In the genomic region with DNA sequence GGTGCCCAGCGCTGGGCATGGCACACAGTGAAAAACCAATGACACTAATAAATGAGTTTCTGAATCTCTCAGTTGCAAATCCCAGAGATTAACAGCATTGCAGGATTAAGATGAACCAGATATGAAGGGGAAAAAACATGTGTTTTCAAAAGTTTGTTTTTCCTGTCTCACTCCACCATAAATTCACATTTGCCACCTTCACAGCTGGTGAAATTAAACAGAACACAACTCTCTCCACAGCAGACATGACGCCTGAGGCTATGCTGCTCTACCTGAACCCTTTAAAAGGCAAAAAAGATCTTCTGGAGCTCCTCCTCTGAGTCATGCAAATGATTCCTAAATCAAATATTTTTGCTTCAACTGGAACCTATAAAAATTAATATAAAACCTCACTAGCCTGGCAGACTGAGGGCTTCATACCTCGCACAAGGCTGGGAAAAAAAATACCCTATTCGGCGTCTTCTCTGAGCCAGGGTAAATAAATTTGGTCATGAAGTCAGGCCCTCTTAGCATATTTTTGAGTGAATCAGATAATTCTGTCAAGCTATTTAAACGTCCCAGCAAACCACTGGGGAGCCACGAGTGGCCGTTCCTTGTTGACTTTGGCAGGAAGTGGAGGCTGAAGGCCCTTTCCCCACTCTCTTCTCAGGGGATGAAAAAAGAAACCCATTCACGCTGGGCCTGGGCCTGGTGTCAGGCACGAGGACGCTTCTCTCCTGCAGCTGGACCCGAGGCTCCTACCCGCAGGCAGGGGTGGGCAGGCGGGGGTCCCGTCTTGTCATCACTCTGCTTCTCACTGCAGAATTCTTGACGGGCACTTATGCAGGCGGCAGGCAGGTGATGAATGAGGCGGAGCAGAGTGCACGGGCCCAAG, we compare ENCODE assay signal across 15 cellular contexts. TPM values are rescaled to one million over a fixed set of nuclear protein-coding genes. Genes with fewer than 3 reads are reported as not detected.
A peak's percentile ranks its signal among the peaks of the same experiment; 100 is the strongest.
DNase-seq lines count a peak whose midpoint lies in the region; TF ChIP-seq lines count a peak whose summit lies in the region.
"Had no signal": no experiment of that assay in that cellular context is flagged by ENCODE, and none has a peak within 500 bp of the region (broad histone marks: within the 10 kb centered on the region; RNA-seq: fewer than 3 reads in every experiment).

No MANE protein-coding gene starts in this region.

- TF ChIP-seq CTCF in MCF 10A (IDR thresholded peaks at IDR 0.05; ENCODE audit: unreplicated experiment), result no peak
- TF ChIP-seq CTCF in mammary epithelial cell (conservative IDR thresholded peaks at IDR 0.05 in 1 of 2, IDR thresholded peaks at IDR 0.05 in 1 of 2; ENCODE audit: extremely low read depth in 1 of 2, insufficient read depth in 1 of 2, low read depth in 1 of 2, low read length in 2 of 2), result no peak
- TF ChIP-seq CTCF in WERI-Rb-1 (IDR thresholded peaks at IDR 0.05; ENCODE audit: low read depth, low read length), result no peak
- TF ChIP-seq CTCF in uterus (IDR thresholded peaks at IDR 0.05), result no peak

- no peak overlapping the region for H3K27ac ChIP-seq in mammary epithelial cell (ENCODE audit: insufficient read depth, low read depth, low read length)
- H3K27ac ChIP-seq in WERI-Rb-1, result peak overlapping the region; percentile 1
- peak overlapping the region; percentile 88 to 92 for H3K27ac ChIP-seq in uterus
- H3K27ac ChIP-seq: GM23248 had no signal

- WGBS in mammary epithelial cell (ENCODE audit: low coverage, missing lambda C conversion rate), result 63% methylated on average over 12 of the region's 19 CpGs

- H3K4me2 ChIP-seq in mammary epithelial cell (ENCODE audit: insufficient read depth, low read depth, low read length), result no peak overlapping the region

- CTCF ChIA-PET in MCF 10A (lab: Yijun Ruan, JAX), result interaction anchor here (0.6 to 0.9 kb wide), 6 partner anchors 13 to 233 kb away, joined by 3 to 4 read pairs (median 3); no protein-coding TSS in a partner anchor
- CTCF ChIA-PET in mammary epithelial cell (lab: Charles Lee; ENCODE audit: low non-redundant PET), result no interaction called here

- no peaks in the 10 kb centered on the region for H3K79me2 ChIP-seq in mammary epithelial cell (ENCODE audit: insufficient read depth, low read length)

- H3K27me3 ChIP-seq in mammary epithelial cell (ENCODE audit: insufficient read depth, low read length) (no peaks in the 10 kb centered on the region), WERI-Rb-1 (ENCODE audit: insufficient read depth, low read depth, severe bottlenecking) (no peaks in the 10 kb centered on the region), uterus (no peaks in the 10 kb centered on the region)

- dilution Hi-C loops in mammary epithelial cell (cut with HindIII; ENCODE audit: low sequenced_read_pairs), result no loop called here

- peaks cover 14% of the 10 kb centered on the region for H3K4me1 Mint-ChIP-seq in MCF 10A (ENCODE audit: insufficient read depth, unreplicated experiment)
- no peaks in the 10 kb centered on the region for H3K4me1 Mint-ChIP-seq in activated CD4-positive, alpha-beta T cell treated with anti-CD3 and anti-CD28 coated beads, Interleukin-2, amount 10 ng/mL, durations not matched to agents 24 days and 14 days

- in situ Hi-C loops in mammary epithelial cell (cut with MboI; ENCODE audit: low sequenced_read_pairs in 2 of 2), result no loop called here

- no peaks in the 10 kb centered on the region for H3K9me3 ChIP-seq in mammary epithelial cell (replicated peaks; ENCODE audit: insufficient read depth, low read length)
- H3K9me3 ChIP-seq in WERI-Rb-1 (ENCODE audit: severe bottlenecking), result no peaks in the 10 kb centered on the region
- no peaks in the 10 kb centered on the region for H3K9me3 ChIP-seq in uterus

- H3K4me3 ChIP-seq in mammary epithelial cell (replicated peaks in 1 of 3; ENCODE audit: insufficient read depth in 1 of 3, low read depth in 2 of 3, low read length in 3 of 3) (no peak overlapping the region), WERI-Rb-1 (ENCODE audit: low read depth, low read length) (no peak overlapping the region), uterus (no peak overlapping the region)
- H3K4me3 ChIP-seq: GM12878, GM23248 had no signal

- H3K4me3 Mint-ChIP-seq in MCF 10A (ENCODE audit: unreplicated experiment), result no peak overlapping the region
- no peak overlapping the region for H3K4me3 Mint-ChIP-seq in activated CD4-positive, alpha-beta T cell treated with anti-CD3 and anti-CD28 coated beads, Interleukin-2, amount 10 ng/mL, durations not matched to agents 24 days and 14 days
- H3K4me3 Mint-ChIP-seq: neural crest cell had no signal

- no peak overlapping the region for H3K9ac ChIP-seq in mammary epithelial cell (ENCODE audit: insufficient read depth, low read length)
- H3K9ac ChIP-seq: GM23248 had no signal

- H2AFZ ChIP-seq in mammary epithelial cell (ENCODE audit: low read depth, low read length), result no peak overlapping the region
- H2AFZ ChIP-seq: GM23248 had no signal

- H3K36me3 ChIP-seq in mammary epithelial cell (ENCODE audit: insufficient read depth, low read length), result no peaks in the 10 kb centered on the region
- no peaks in the 10 kb centered on the region for H3K36me3 ChIP-seq in WERI-Rb-1
- no peaks in the 10 kb centered on the region for H3K36me3 ChIP-seq in uterus

- intact Hi-C loops in MCF 10A (cut with micrococcal nuclease), result no loop called here
- intact Hi-C loops in mammary epithelial cell (cut with micrococcal nuclease), result no loop called here
- intact Hi-C loops in uterus (cut with DNase I; ENCODE audit: low total_unique reads), result no loop called here
- intact Hi-C loops in activated CD4-positive, alpha-beta T cell treated with anti-CD3 and anti-CD28 coated beads, Interleukin-2, amount 10 ng/mL, durations not matched to agents 24 days and 14 days (cut with micrococcal nuclease), result no loop called here

- POLR2A ChIA-PET in MCF 10A (lab: Yijun Ruan, JAX), result no interaction called here

- no peaks in the 10 kb centered on the region for H3K4me1 ChIP-seq in mammary epithelial cell (ENCODE audit: insufficient read depth, low read length)
- peaks cover 5 to 7% of the 10 kb centered on the region in 2 donors for H3K4me1 ChIP-seq in uterus

- H3K36me3 Mint-ChIP-seq in MCF 10A (ENCODE audit: insufficient read depth, unreplicated experiment), result no peaks in the 10 kb centered on the region
- no peaks in the 10 kb centered on the region for H3K36me3 Mint-ChIP-seq in activated CD4-positive, alpha-beta T cell treated with anti-CD3 and anti-CD28 coated beads, Interleukin-2, amount 10 ng/mL, durations not matched to agents 24 days and 14 days (ENCODE audit: low read depth)

- BruUV-seq in MCF 10A (replicated peaks; lab: Mats Ljungman, UMichigan) (no TSS peak), mammary epithelial cell (replicated peaks; lab: Mats Ljungman, UMichigan) (no TSS peak)

- H3K27ac Mint-ChIP-seq in MCF 10A (ENCODE audit: low read depth, unreplicated experiment), result no peak overlapping the region
- no peak overlapping the region for H3K27ac Mint-ChIP-seq in activated CD4-positive, alpha-beta T cell treated with anti-CD3 and anti-CD28 coated beads, Interleukin-2, amount 10 ng/mL, durations not matched to agents 24 days and 14 days

- peak in 1 of 2 donors; percentile 14 for TF ChIP-seq POLR2A in uterus (IDR thresholded peaks at IDR 0.05)

- no peaks in the 10 kb centered on the region for H4K20me1 ChIP-seq in mammary epithelial cell (ENCODE audit: insufficient read depth, low read length)

- no peaks in the 10 kb centered on the region for H3K9me3 Mint-ChIP-seq in MCF 10A (ENCODE audit: unreplicated experiment)
- no peaks in the 10 kb centered on the region for H3K9me3 Mint-ChIP-seq in activated CD4-positive, alpha-beta T cell treated with anti-CD3 and anti-CD28 coated beads, Interleukin-2, amount 10 ng/mL, durations not matched to agents 24 days and 14 days
- H3K9me3 Mint-ChIP-seq: neural crest cell had no signal

- no peaks in the 10 kb centered on the region for H3K27me3 Mint-ChIP-seq in MCF 10A (ENCODE audit: insufficient read depth, unreplicated experiment)
- H3K27me3 Mint-ChIP-seq in activated CD4-positive, alpha-beta T cell treated with anti-CD3 and anti-CD28 coated beads, Interleukin-2, amount 10 ng/mL, durations not matched to agents 24 days and 14 days, result no peaks in the 10 kb centered on the region

- DNase-seq in MCF 10A (ENCODE audit: unreplicated experiment) (peak; percentile 59), mammary epithelial cell (no peak), WERI-Rb-1 (no peak), hepatic stellate cell (ENCODE audit: low spot score) (peak; percentile 93), uterus (peak in 1 of 2 donors; percentile 58)
- DNase-seq in activated T-cell treated with anti-CD3 and anti-CD28 coated beads, Interleukin-2, amount 50 U/mL, for 1 hour, result no peak
- DNase-seq in activated CD4-positive, alpha-beta T cell treated with anti-CD3 and anti-CD28 coated beads, Interleukin-2, amount 10 ng/mL, durations not matched to agents 24 days and 14 days, result no peak
- DNase-seq in stimulated activated CD4-positive, alpha-beta T cell treated with anti-CD3 and anti-CD28 coated beads, Interleukin-4, amount 100 ng/mL, for 24 hours, result no peak
- DNase-seq: ACHN; GM23248; hippocampal formation; NK-92 treated with Interleukin-12 subunit alpha and Interleukin-12 subunit beta, amount 100 ng/mL, for 24 hours had no signal

RNA-seq across cellular contexts. Expression of gene DMRTB1, which starts 53.0 kb away (rescaled TPM):
- total RNA-seq in MCF 10A (2022) (not detected in 2 replicates), mammary epithelial cell (not detected), uterus (not detected)
- not detected for polyA plus RNA-seq in mammary epithelial cell
- polyA minus RNA-seq in mammary epithelial cell, result not detected
- total RNA-seq in activated CD4-positive, alpha-beta T cell treated with anti-CD3 and anti-CD28 coated beads, Interleukin-2, amount 10 ng/mL, durations not matched to agents 24 days and 14 days, result not detected in 2 replicates
- total RNA-seq: GM12878, GM23248, neural crest cell had no signal
- polyA plus RNA-seq: adipose tissue, GM12878, GM23248 had no signal

Comparison
In these comparisons a context has a peak if more than half of its experiments do, and no peak if none do; other contexts are left out.
1. DNase-seq: peak in MCF 10A (single experiment) and hepatic stellate cell (single experiment); none in mammary epithelial cell (single experiment), WERI-Rb-1 (single experiment), activated T-cell treated with anti-CD3 and anti-CD28 coated beads, Interleukin-2, amount 50 U/mL, for 1 hour (single experiment), activated CD4-positive, alpha-beta T cell treated with anti-CD3 and anti-CD28 coated beads, Interleukin-2, amount 10 ng/mL, durations not matched to agents 24 days and 14 days (single experiment) and stimulated activated CD4-positive, alpha-beta T cell treated with anti-CD3 and anti-CD28 coated beads, Interleukin-4, amount 100 ng/mL, for 24 hours (single experiment).